ENCODE assay signal across 18 cellular contexts in genomic region chr19:4171676-4172075, GRCh38. TPM values are rescaled to one million over a fixed set of nuclear protein-coding genes. Genes with fewer than 3 reads are reported as not detected.
DNase-seq lines count a peak whose midpoint lies in the region; ATAC-seq and TF ChIP-seq lines count a peak whose summit lies in the region.
"Had no signal": no experiment of that assay in that cellular context is flagged by ENCODE, and none has a peak within 500 bp of the region (broad histone marks: within the 10 kb centered on the region; RNA-seq: fewer than 3 reads in every experiment).

No MANE protein-coding gene starts in this region.

- peaks cover 33% of the 10 kb centered on the region for H3K27me3 Mint-ChIP-seq in endodermal cell (ENCODE audit: insufficient read depth)
- peaks cover 16% of the 10 kb centered on the region for H3K27me3 Mint-ChIP-seq in activated naive CD4-positive, alpha-beta T cell treated with anti-CD3 and anti-CD28 coated beads for 36 hours (ENCODE audit: low read depth)
- H3K27me3 Mint-ChIP-seq in activated CD4-positive, alpha-beta memory T cell treated with anti-CD3 and anti-CD28 coated beads for 36 hours, result peaks cover 16% of the 10 kb centered on the region

- H3K9me2 ChIP-seq in SK-N-SH, result no peaks in the 10 kb centered on the region

- H3K4me1 ChIP-seq in SK-N-SH (ENCODE audit: control insufficient read depth in 1 of 2, insufficient read depth in 2 of 2, low read depth in 1 of 2, low read length in 1 of 2) (peaks cover 0 to 8% of the 10 kb centered on the region in 2 experiments; a peak in 1 of 4 replicates), endodermal cell (ENCODE audit: control insufficient read depth, insufficient read depth, low read length) (no peaks in the 10 kb centered on the region), right lobe of liver (peaks cover 0 to 5% (median 0%) of the 10 kb centered on the region in 4 donors)

- peaks cover 12% of the 10 kb centered on the region; the same call in 1 of the 2 replicates for H4K20me1 ChIP-seq in SK-N-SH (ENCODE audit: insufficient read depth)

- H3K9me3 Mint-ChIP-seq in endodermal cell, result no peaks in the 10 kb centered on the region
- no peaks in the 10 kb centered on the region for H3K9me3 Mint-ChIP-seq in activated naive CD4-positive, alpha-beta T cell treated with anti-CD3 and anti-CD28 coated beads for 36 hours
- H3K9me3 Mint-ChIP-seq in activated CD4-positive, alpha-beta memory T cell treated with anti-CD3 and anti-CD28 coated beads for 36 hours, result no peaks in the 10 kb centered on the region
- H3K9me3 Mint-ChIP-seq: H9 had no signal

- no peak overlapping the region for H2AFZ ChIP-seq in SK-N-SH (ENCODE audit: low read depth)
- H2AFZ ChIP-seq: GM23248 had no signal

- H3K9ac ChIP-seq in SK-N-SH, result no peak overlapping the region
- H3K9ac ChIP-seq in endodermal cell (ENCODE audit: extremely low read depth, low read length, poor library complexity, severe bottlenecking), result no peak overlapping the region
- H3K9ac ChIP-seq: BLaER1 treated with 17β-estradiol and CSF1 and Interleukin-3, amounts not matched to agents 10 nM and 100 nM; GM23248 had no signal

- no CpG with 5 or more reads among the region's 22 CpGs for WGBS in SK-N-SH (ENCODE audit: low lambda C conversion rate)
- 61 to 69% methylated on average over 9 to 22 of the region's 22 CpGs for WGBS in endodermal cell (ENCODE audit: insufficient coverage in 1 of 2, insufficient read length in 1 of 2), 2 experiments
- no CpG with 5 or more reads among the region's 22 CpGs for WGBS in right lobe of liver (ENCODE audit: insufficient coverage, low coverage, low lambda C conversion rate, missing lambda C conversion rate)

- H3K36me3 Mint-ChIP-seq in endodermal cell (ENCODE audit: low read depth), result peaks cover 4% of the 10 kb centered on the region
- peaks cover 1% of the 10 kb centered on the region for H3K36me3 Mint-ChIP-seq in activated naive CD4-positive, alpha-beta T cell treated with anti-CD3 and anti-CD28 coated beads for 36 hours (ENCODE audit: low read depth)
- H3K36me3 Mint-ChIP-seq in activated CD4-positive, alpha-beta memory T cell treated with anti-CD3 and anti-CD28 coated beads for 36 hours, result peaks cover 4% of the 10 kb centered on the region

- DNase-seq in SK-N-SH, result peak; percentile 43
- DNase-seq in endodermal cell, result peak; percentile 48
- DNase-seq in right lobe of liver, result no peak
- no peak for DNase-seq in activated naive CD4-positive, alpha-beta T cell treated with anti-CD3 and anti-CD28 coated beads for 36 hours
- no peak for DNase-seq in cardiac septum (ENCODE audit: low spot score)
- no peak for DNase-seq in activated CD4-positive, alpha-beta memory T cell treated with anti-CD3 and anti-CD28 coated beads for 36 hours
- DNase-seq: AML-193; CD4-positive, CD25-positive, alpha-beta regulatory T cell; DMS79 treated with DMSO at 0.1 percent for 48 hours; EL; GDM1; GM23248; H9; KBM-7 had no signal

- H3K4me2 ChIP-seq in SK-N-SH, result no peak overlapping the region
- H3K4me2 ChIP-seq: BLaER1 treated with 17β-estradiol and CSF1 and Interleukin-3, amounts not matched to agents 10 nM and 100 nM had no signal

- TF ChIP-seq POLR2A in right lobe of liver (IDR thresholded peaks at IDR 0.05), result no peak

- H3K27ac ChIP-seq in SK-N-SH (ENCODE audit: low read depth in 2 of 2, low read length in 1 of 2) (no peak overlapping the region), endodermal cell (ENCODE audit: low read depth, low read length) (no peak overlapping the region), right lobe of liver (no peak overlapping the region)
- H3K27ac ChIP-seq: 22Rv1; BLaER1 treated with 17β-estradiol and CSF1 and Interleukin-3, amounts not matched to agents 10 nM and 100 nM; GM23248 had no signal

- ATAC-seq in SK-N-SH treated with all-trans-retinoic acid at 6 μM for 48 hours (no peak), right lobe of liver (peak in 3 of 4 donors; percentile 5 to 27 (median 6)), GM19463 (IDR thresholded peaks at IDR 0.05; ENCODE audit: unreplicated experiment) (no peak)

- peaks cover 0 to 4% of the 10 kb centered on the region in 2 experiments for H3K36me3 ChIP-seq in SK-N-SH (replicated peaks in 1 of 2; ENCODE audit: control insufficient read depth in 1 of 2, insufficient read depth in 2 of 2, low read length in 1 of 2)
- H3K36me3 ChIP-seq in endodermal cell (ENCODE audit: control insufficient read depth, insufficient read depth, low read length), result no peaks in the 10 kb centered on the region
- H3K36me3 ChIP-seq in right lobe of liver, result peaks cover 6 to 49% (median 28%) of the 10 kb centered on the region in 4 donors

- no peaks in the 10 kb centered on the region for H3K9me3 ChIP-seq in SK-N-SH
- no peaks in the 10 kb centered on the region for H3K9me3 ChIP-seq in endodermal cell (ENCODE audit: control insufficient read depth, low read length)
- H3K9me3 ChIP-seq in right lobe of liver, result no peaks in the 10 kb centered on the region
- H3K9me3 ChIP-seq: BLaER1 treated with 17β-estradiol and CSF1 and Interleukin-3, amounts not matched to agents 10 nM and 100 nM had no signal

- H3K27me3 ChIP-seq in SK-N-SH (ENCODE audit: insufficient read depth), result peaks cover 22% of the 10 kb centered on the region
- peaks cover 25% of the 10 kb centered on the region for H3K27me3 ChIP-seq in endodermal cell (ENCODE audit: control insufficient read depth, insufficient read depth, low read length, poor library complexity, severe bottlenecking)
- no peaks in the 10 kb centered on the region for H3K27me3 ChIP-seq in right lobe of liver

- no peak for TF ChIP-seq CTCF in SK-N-SH (IDR thresholded peaks at IDR 0.05)
- no peak for TF ChIP-seq CTCF in endodermal cell (conservative IDR thresholded peaks at IDR 0.05)
- TF ChIP-seq CTCF in right lobe of liver (IDR thresholded peaks at IDR 0.05), result no peak

- H3K4me3 ChIP-seq in SK-N-SH (ENCODE audit: low read depth in 2 of 2, low read length in 1 of 2), result no peak overlapping the region
- H3K4me3 ChIP-seq in endodermal cell (ENCODE audit: low read length), result no peak overlapping the region
- H3K4me3 ChIP-seq in right lobe of liver, result no peak overlapping the region
- H3K4me3 ChIP-seq: BLaER1 treated with 17β-estradiol and CSF1 and Interleukin-3, amounts not matched to agents 10 nM and 100 nM; GM23248 had no signal

- no peak overlapping the region for H3K4me3 Mint-ChIP-seq in endodermal cell
- no peak overlapping the region for H3K4me3 Mint-ChIP-seq in activated naive CD4-positive, alpha-beta T cell treated with anti-CD3 and anti-CD28 coated beads for 36 hours
- no peak overlapping the region for H3K4me3 Mint-ChIP-seq in activated CD4-positive, alpha-beta memory T cell treated with anti-CD3 and anti-CD28 coated beads for 36 hours
- H3K4me3 Mint-ChIP-seq: H9 had no signal

- H3F3A ChIP-seq in SK-N-SH (replicated peaks; ENCODE audit: insufficient read depth), result no peaks in the 10 kb centered on the region

- CTCF ChIA-PET in SK-N-SH (lab: Yijun Ruan, JAX), result interaction anchor here (0.9 to 1.0 kb wide), 3 partner anchors 9 to 33 kb away, joined by 3 to 5 read pairs (median 4); no protein-coding TSS in a partner anchor
- CTCF ChIA-PET in activated naive CD4-positive, alpha-beta T cell treated with anti-CD3 and anti-CD28 coated beads for 36 hours (lab: Charles Lee), result no interaction called here
- CTCF ChIA-PET in activated CD4-positive, alpha-beta memory T cell treated with anti-CD3 and anti-CD28 coated beads for 36 hours (lab: Charles Lee), result no interaction called here

- no peak overlapping the region for H3K27ac Mint-ChIP-seq in endodermal cell
- no peak overlapping the region for H3K27ac Mint-ChIP-seq in activated naive CD4-positive, alpha-beta T cell treated with anti-CD3 and anti-CD28 coated beads for 36 hours
- H3K27ac Mint-ChIP-seq in activated CD4-positive, alpha-beta memory T cell treated with anti-CD3 and anti-CD28 coated beads for 36 hours, result no peak overlapping the region
- H3K27ac Mint-ChIP-seq: H9 had no signal

- POLR2A ChIA-PET in SK-N-SH (lab: Yijun Ruan, JAX), result no interaction called here
- POLR2A ChIA-PET in activated CD4-positive, alpha-beta memory T cell treated with anti-CD3 and anti-CD28 coated beads for 36 hours (lab: Charles Lee), result no interaction called here

- no peak for TF ChIP-seq EP300 in SK-N-SH (IDR thresholded peaks at IDR 0.05; ENCODE audit: borderline replicate concordance in 1 of 2, low read depth in 1 of 2, low read length in 1 of 2)

- intact Hi-C loops in right lobe of liver (cut with DNase I) (no loop called here), cardiac septum (cut with DNase I) (no loop called here)
- intact Hi-C loops in activated naive CD4-positive, alpha-beta T cell treated with anti-CD3 and anti-CD28 coated beads for 36 hours (cut with micrococcal nuclease), result no loop called here
- intact Hi-C loops in activated CD4-positive, alpha-beta memory T cell treated with anti-CD3 and anti-CD28 coated beads for 36 hours (cut with micrococcal nuclease), result no loop called here

- no peak for TF ChIP-seq RAD21 in SK-N-SH (IDR thresholded peaks at IDR 0.05; ENCODE audit: low read length)

- no peaks in the 10 kb centered on the region for H3K79me2 ChIP-seq in SK-N-SH (ENCODE audit: insufficient read depth)

- no peaks in the 10 kb centered on the region for H3K4me1 Mint-ChIP-seq in endodermal cell
- peaks cover 3% of the 10 kb centered on the region for H3K4me1 Mint-ChIP-seq in activated naive CD4-positive, alpha-beta T cell treated with anti-CD3 and anti-CD28 coated beads for 36 hours (ENCODE audit: low read depth)
- no peaks in the 10 kb centered on the region for H3K4me1 Mint-ChIP-seq in activated CD4-positive, alpha-beta memory T cell treated with anti-CD3 and anti-CD28 coated beads for 36 hours (ENCODE audit: low read depth)

RNA-seq across cellular contexts. Expression of gene SIRT6, which starts 10.7 kb away (rescaled TPM):
- polyA plus RNA-seq in SK-N-SH (2012; rRNA removed), result 37.2 and 41.0 TPM in 2 replicates
- polyA plus RNA-seq in SK-N-SH (2012; cell fraction: cytosol; rRNA removed), result 14.6 and 20.5 TPM in 2 replicates
- polyA plus RNA-seq in SK-N-SH (2012; cell fraction: nucleus; rRNA removed), result 121 and 130 TPM in 2 replicates
- total RNA-seq in endodermal cell (10 to 100 TPM; 22.1 to 29.1 TPM), right lobe of liver (10 to 100 TPM in 3 of 6 experiments, 1 to 10 TPM in 3; 7.9 to 21.6 (median 10.0) TPM), cardiac septum (14.9 TPM)
- 21.4 TPM for polyA plus RNA-seq in endodermal cell (2013, experiment 1 of 2)
- polyA plus RNA-seq in endodermal cell (2013, experiment 2 of 2), result 21.3 TPM
- total RNA-seq in activated naive CD4-positive, alpha-beta T cell treated with anti-CD3 and anti-CD28 coated beads for 36 hours, result 10 to 100 TPM; 20.0 to 20.1 TPM
- 10 to 100 TPM; 28.0 to 29.7 TPM for total RNA-seq in activated CD4-positive, alpha-beta memory T cell treated with anti-CD3 and anti-CD28 coated beads for 36 hours

RNA-seq across cellular contexts. Expression of gene ANKRD24, which starts 10.8 kb away (rescaled TPM):
- polyA plus RNA-seq in SK-N-SH (2012; rRNA removed), result 0.87 and 1.1 TPM in 2 replicates
- 0.38 and 0.42 TPM in 2 replicates for polyA plus RNA-seq in SK-N-SH (2012; cell fraction: cytosol; rRNA removed)
- 3.8 and 4.4 TPM in 2 replicates for polyA plus RNA-seq in SK-N-SH (2012; cell fraction: nucleus; rRNA removed)
- total RNA-seq in endodermal cell (1 to 10 TPM in 1 of 2 donors, under 1 TPM in 1; 0.77 to 2.0 TPM), right lobe of liver (1 to 10 TPM; 1.2 to 4.8 (median 2.7) TPM), cardiac septum (1.6 TPM)
- 1.6 TPM for polyA plus RNA-seq in endodermal cell (2013, experiment 1 of 2)
- 1.1 TPM for polyA plus RNA-seq in endodermal cell (2013, experiment 2 of 2)
- total RNA-seq in activated naive CD4-positive, alpha-beta T cell treated with anti-CD3 and anti-CD28 coated beads for 36 hours, result 1 to 10 TPM; 2.5 to 2.6 TPM
- 1 to 10 TPM; 1.7 to 1.8 TPM for total RNA-seq in activated CD4-positive, alpha-beta memory T cell treated with anti-CD3 and anti-CD28 coated beads for 36 hours

RNA-seq across cellular contexts. Expression of gene CREB3L3, which starts 18.2 kb away (rescaled TPM):
- 0.05 TPM in 1 of 2 replicates, not detected in the other for polyA plus RNA-seq in SK-N-SH (2012; rRNA removed)
- 0.01 and 0.04 TPM in 2 replicates for polyA plus RNA-seq in SK-N-SH (2012; cell fraction: cytosol; rRNA removed)
- polyA plus RNA-seq in SK-N-SH (2012; cell fraction: nucleus; rRNA removed), result 0.06 and 0.08 TPM in 2 replicates
- under 1 TPM; 0.26 to 0.31 TPM for total RNA-seq in endodermal cell
- polyA plus RNA-seq in endodermal cell (2013, experiment 1 of 2), result 0.25 TPM
- polyA plus RNA-seq in endodermal cell (2013, experiment 2 of 2), result not detected
- 100 to 1,000 TPM in 4 of 6 experiments, 10 to 100 TPM in 2; 50.5 to 368 (median 199) TPM for total RNA-seq in right lobe of liver
- not detected for total RNA-seq in activated naive CD4-positive, alpha-beta T cell treated with anti-CD3 and anti-CD28 coated beads for 36 hours
- not detected for total RNA-seq in cardiac septum
- total RNA-seq in activated CD4-positive, alpha-beta memory T cell treated with anti-CD3 and anti-CD28 coated beads for 36 hours, result not detected
- total RNA-seq: CD4-positive, CD25-positive, alpha-beta regulatory T cell; GM23248 had no signal
- polyA plus RNA-seq: GM23248 had no signal

RNA-seq across cellular contexts. Expression of gene MAP2K2, which starts 47.8 kb away (rescaled TPM):
- polyA plus RNA-seq in SK-N-SH (2012; rRNA removed), result 67.2 and 114 TPM in 2 replicates
- 55.7 and 82.6 TPM in 2 replicates for polyA plus RNA-seq in SK-N-SH (2012; cell fraction: cytosol; rRNA removed)
- 156 and 227 TPM in 2 replicates for polyA plus RNA-seq in SK-N-SH (2012; cell fraction: nucleus; rRNA removed)
- 100 to 1,000 TPM; 191 TPM for total RNA-seq in endodermal cell
- 129 TPM for polyA plus RNA-seq in endodermal cell (2013, experiment 1 of 2)
- polyA plus RNA-seq in endodermal cell (2013, experiment 2 of 2), result 131 TPM
- 10 to 100 TPM; 50.2 to 75.7 (median 59.8) TPM for total RNA-seq in right lobe of liver
- total RNA-seq in activated naive CD4-positive, alpha-beta T cell treated with anti-CD3 and anti-CD28 coated beads for 36 hours, result 100 to 1,000 TPM; 101 to 103 TPM
- 107 TPM for total RNA-seq in cardiac septum
- 100 to 1,000 TPM; 128 to 129 TPM for total RNA-seq in activated CD4-positive, alpha-beta memory T cell treated with anti-CD3 and anti-CD28 coated beads for 36 hours

RNA-seq across cellular contexts. Expression of gene EBI3, which starts 57.6 kb away (rescaled TPM):
- polyA plus RNA-seq in SK-N-SH (2012; rRNA removed), result 3.6 and 3.7 TPM in 2 replicates
- polyA plus RNA-seq in SK-N-SH (2012; cell fraction: cytosol; rRNA removed), result 2.1 and 2.6 TPM in 2 replicates
- polyA plus RNA-seq in SK-N-SH (2012; cell fraction: nucleus; rRNA removed), result 2.1 and 2.9 TPM in 2 replicates
- total RNA-seq in endodermal cell, result not detected
- 0.25 TPM for polyA plus RNA-seq in endodermal cell (2013, experiment 1 of 2)
- 0.54 TPM for polyA plus RNA-seq in endodermal cell (2013, experiment 2 of 2)
- total RNA-seq in right lobe of liver, result 1 to 10 TPM in 5 of 6 experiments, under 1 TPM in 1; 0.73 to 4.1 (median 2.0) TPM
- total RNA-seq in activated naive CD4-positive, alpha-beta T cell treated with anti-CD3 and anti-CD28 coated beads for 36 hours, result 10 to 100 TPM in 1 of 2 experiments, 1 to 10 TPM in 1; 7.8 to 11.8 TPM
- not detected for total RNA-seq in cardiac septum
- 10 to 100 TPM; 11.0 to 14.2 TPM for total RNA-seq in activated CD4-positive, alpha-beta memory T cell treated with anti-CD3 and anti-CD28 coated beads for 36 hours
- total RNA-seq: CD4-positive, CD25-positive, alpha-beta regulatory T cell; GM23248 had no signal

Comparison
In these comparisons a context has a peak if more than half of its experiments do, and no peak if none do; other contexts are left out.
1. DNase-seq: peak in SK-N-SH (single experiment) and endodermal cell (single experiment); none in right lobe of liver (0 of 3), activated naive CD4-positive, alpha-beta T cell treated with anti-CD3 and anti-CD28 coated beads for 36 hours (single experiment), cardiac septum (single experiment) and activated CD4-positive, alpha-beta memory T cell treated with anti-CD3 and anti-CD28 coated beads for 36 hours (single experiment).
2. ATAC-seq: peak in right lobe of liver (3 of 4); none in SK-N-SH treated with all-trans-retinoic acid at 6 μM for 48 hours (single experiment) and GM19463 (single experiment).
3. RNA of gene CREB3L3, which starts 18.2 kb away (total RNA-seq): 50.5 to 368 TPM in right lobe of liver; 0.26 to 0.31 TPM in endodermal cell, not detected in activated CD4-positive, alpha-beta memory T cell treated with anti-CD3 and anti-CD28 coated beads for 36 hours, not detected in activated naive CD4-positive, alpha-beta T cell treated with anti-CD3 and anti-CD28 coated beads for 36 hours and not detected in cardiac septum (single experiment); every median in the first group is over 10 times any median in the second.